ENCODE assay signal across 22 cellular contexts in the genomic region with DNA sequence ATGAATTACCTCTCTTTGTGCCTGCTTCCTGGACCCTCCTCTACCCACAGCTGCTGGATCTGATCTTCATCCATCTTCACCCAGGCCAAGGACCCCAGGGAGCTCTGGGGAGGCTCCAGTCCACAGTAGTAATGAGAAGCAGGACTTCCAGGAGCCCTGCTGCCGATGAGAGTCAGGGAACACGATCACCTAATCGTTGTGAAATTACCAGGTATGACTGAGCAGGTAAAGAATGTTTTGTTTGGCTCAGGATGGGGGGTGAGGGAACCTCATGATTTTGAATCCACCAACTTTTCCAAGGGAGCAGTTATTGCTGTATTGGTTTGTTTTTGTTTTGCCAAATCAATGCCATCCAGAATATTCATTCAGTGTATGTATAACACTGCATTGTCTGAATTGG.
A peak's percentile ranks its signal among the peaks of the same experiment; 100 is the strongest.
DNase-seq lines count a peak whose midpoint lies in the region; ATAC-seq and TF ChIP-seq lines count a peak whose summit lies in the region.
"Had no signal": no experiment of that assay in that cellular context is flagged by ENCODE, and none has a peak within 500 bp of the region (broad histone marks: within the 10 kb centered on the region; RNA-seq: fewer than 3 reads in every experiment).

No MANE protein-coding gene starts in this region.

- peak overlapping the region; percentile 80 for H3K27ac Mint-ChIP-seq in MCF 10A (ENCODE audit: low read depth, unreplicated experiment)
- H3K27ac Mint-ChIP-seq: CD8-positive, alpha-beta memory T cell; H9; HFFc6 had no signal

- H3K36me3 Mint-ChIP-seq in MCF 10A (ENCODE audit: insufficient read depth, unreplicated experiment) = peaks cover 7% of the 10 kb centered on the region
- H3K36me3 Mint-ChIP-seq: CD8-positive, alpha-beta memory T cell had no signal

- peak; percentile 77 for DNase-seq in MCF 10A (ENCODE audit: unreplicated experiment)
- DNase-seq in breast epithelium (ENCODE audit: low spot score in 2 of 2) = no peak
- DNase-seq in RWPE2 (ENCODE audit: low spot score) = no peak
- peak; percentile 3 for DNase-seq in epithelial cell of prostate (ENCODE audit: low read depth, low spot score)
- DNase-seq in midbrain (lab: John Stamatoyannopoulos, UW) = no peak
- DNase-seq in H4 (ENCODE audit: low spot score) = no peak
- DNase-seq in heart left ventricle = no peak
- DNase-seq in activated naive CD4-positive, alpha-beta T cell (lab: John Stamatoyannopoulos, UW) = no peak
- DNase-seq: CD8-positive, alpha-beta memory T cell; GDM1; H9; HFFc6; Kasumi-1; MG63; NCI-H1417; NCI-H1694 treated with DMSO at 0.1 percent for 48 hours; NCI-H2081 treated with DMSO at 0.1 percent for 48 hours; NCI-H226; NCI-H510A treated with DMSO at 0.1 percent for 48 hours; NCI-H748 treated with DMSO at 0.1 percent for 48 hours; Right ventricle myocardium superior had no signal

- H3K36me3 ChIP-seq in breast epithelium (no peaks in the 10 kb centered on the region), RWPE2 (ENCODE audit: low read depth) (no peaks in the 10 kb centered on the region), heart left ventricle (no peaks in the 10 kb centered on the region)
- H3K36me3 ChIP-seq: MG63 had no signal

- WGBS in heart left ventricle, 4 donors = 75 to 94% (median 92%) methylated on average over 3 of the region's 3 CpGs

- ATAC-seq in RWPE2 (ENCODE audit: low read depth) (peak; percentile 100), heart left ventricle (no peak)

- no peak for TF ChIP-seq CTCF in MCF 10A (IDR thresholded peaks at IDR 0.05; ENCODE audit: unreplicated experiment)
- TF ChIP-seq CTCF in breast epithelium (IDR thresholded peaks at IDR 0.05) = no peak
- TF ChIP-seq CTCF in RWPE2 (IDR thresholded peaks at IDR 0.05; ENCODE audit: poor library complexity, severe bottlenecking) = no peak
- no peak for TF ChIP-seq CTCF in heart left ventricle (IDR thresholded peaks at IDR 0.05)

- H3K9me3 Mint-ChIP-seq in MCF 10A (ENCODE audit: unreplicated experiment) = no peaks in the 10 kb centered on the region

- POLR2A ChIA-PET in MCF 10A (lab: Yijun Ruan, JAX) = interaction anchor here (1.1 kb wide), 1 partner anchor 12 kb away, joined by 4 read pairs; no protein-coding TSS in a partner anchor

- no peaks in the 10 kb centered on the region for H3K4me1 Mint-ChIP-seq in MCF 10A (ENCODE audit: insufficient read depth, unreplicated experiment)
- H3K4me1 Mint-ChIP-seq: CD8-positive, alpha-beta memory T cell; H9 had no signal

- CTCF ChIA-PET in MCF 10A (lab: Yijun Ruan, JAX) = interaction anchor here (0.5 to 1.3 kb wide), 2 partner anchors 9 to 649 kb away, joined by 3 read pairs; no protein-coding TSS in a partner anchor

- H3K27ac ChIP-seq in breast epithelium = no peak overlapping the region
- peak overlapping the region; percentile 20 for H3K27ac ChIP-seq in RWPE2 (ENCODE audit: poor library complexity, severe bottlenecking)
- no peak overlapping the region for H3K27ac ChIP-seq in epithelial cell of prostate
- H3K27ac ChIP-seq in heart left ventricle = no peak overlapping the region
- H3K27ac ChIP-seq: C4-2B had no signal

- H3K4me3 Mint-ChIP-seq in MCF 10A (ENCODE audit: unreplicated experiment) = no peak overlapping the region
- H3K4me3 Mint-ChIP-seq: CD8-positive, alpha-beta memory T cell; H9; HFFc6 had no signal

- no TSS peak for BruUV-seq in MCF 10A (replicated peaks; lab: Mats Ljungman, UMichigan)

- H3K4me1 ChIP-seq in breast epithelium (no peaks in the 10 kb centered on the region), RWPE2 (ENCODE audit: insufficient read depth, poor library complexity, severe bottlenecking) (peaks cover 7% of the 10 kb centered on the region), heart left ventricle (no peaks in the 10 kb centered on the region)

- H3K27me3 ChIP-seq in breast epithelium (no peaks in the 10 kb centered on the region), RWPE2 (ENCODE audit: insufficient read depth, poor library complexity, severe bottlenecking) (no peaks in the 10 kb centered on the region), heart left ventricle (no peaks in the 10 kb centered on the region)
- H3K27me3 ChIP-seq: MG63 had no signal

- intact Hi-C loops in MCF 10A (cut with micrococcal nuclease) = no loop called here
- intact Hi-C loops in breast epithelium (cut with DNase I; ENCODE audit: low total_unique reads) = no loop called here
- intact Hi-C loops in heart left ventricle (cut with DNase I) = no loop called here

- H3K4me3 ChIP-seq in breast epithelium = no peak overlapping the region
- no peak overlapping the region for H3K4me3 ChIP-seq in RWPE2 (ENCODE audit: severe bottlenecking)
- H3K4me3 ChIP-seq in heart left ventricle = no peak overlapping the region
- H3K4me3 ChIP-seq: MG63 had no signal

- H3K9me3 ChIP-seq in breast epithelium (peaks cover 0 to 4% of the 10 kb centered on the region in 2 donors), RWPE2 (ENCODE audit: severe bottlenecking) (no peaks in the 10 kb centered on the region), heart left ventricle (peaks cover 0 to 24% (median 5%) of the 10 kb centered on the region in 12 donors)

- no peak for TF ChIP-seq POLR2A in breast epithelium (IDR thresholded peaks at IDR 0.05)
- no peak for TF ChIP-seq POLR2A in heart left ventricle (IDR thresholded peaks at IDR 0.05)

- H3K27me3 Mint-ChIP-seq in MCF 10A (ENCODE audit: insufficient read depth, unreplicated experiment) = no peaks in the 10 kb centered on the region
- H3K27me3 Mint-ChIP-seq: CD8-positive, alpha-beta memory T cell had no signal

Comparison
In these comparisons a context has a peak if more than half of its experiments do, and no peak if none do; other contexts are left out.
1. DNase-seq: peak in MCF 10A (single experiment) and epithelial cell of prostate (single experiment); none in breast epithelium (0 of 2), RWPE2 (single experiment), midbrain (single experiment), H4 (single experiment), heart left ventricle (0 of 5) and activated naive CD4-positive, alpha-beta T cell (0 of 4).